In the genomic region with DNA sequence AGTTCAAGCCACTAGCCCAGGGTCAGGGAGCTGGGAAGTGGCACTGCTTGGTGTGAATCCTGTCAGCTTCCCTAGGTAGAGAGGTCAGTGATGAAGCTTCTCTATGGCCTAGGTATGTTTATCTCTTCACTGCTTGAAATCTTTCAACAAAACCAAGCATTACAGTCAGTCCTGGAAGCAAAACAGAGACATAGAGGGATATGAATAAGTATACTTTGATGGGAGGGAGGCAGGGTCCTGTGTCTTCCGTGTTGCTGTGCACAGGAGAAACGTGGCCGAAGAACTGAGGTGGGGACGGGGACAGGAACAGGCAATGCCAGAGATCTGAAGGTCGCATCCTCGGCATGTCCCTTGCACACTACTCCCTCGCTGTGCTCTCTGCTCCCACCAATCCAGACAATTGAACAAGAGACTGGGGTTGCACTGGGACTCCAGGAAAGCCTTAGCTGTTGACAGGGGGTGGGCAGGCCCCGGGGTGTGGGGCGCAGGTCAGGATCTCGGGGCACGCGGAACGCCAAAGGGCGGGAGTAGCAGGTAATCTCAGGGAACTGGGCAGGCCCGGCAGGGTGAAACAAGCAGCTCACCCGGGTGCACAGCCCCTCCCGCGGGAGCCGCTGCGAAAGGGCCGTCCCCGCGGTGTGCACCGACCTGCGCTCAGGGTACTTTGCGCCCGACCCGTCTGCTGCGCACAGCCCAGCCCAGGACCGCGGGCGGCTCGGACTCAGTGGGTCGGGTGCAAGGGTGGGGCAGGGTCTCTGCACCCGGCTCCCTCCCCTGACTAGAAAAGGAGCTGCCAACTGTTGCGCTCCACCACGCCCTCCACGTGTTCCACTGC, we compare ENCODE assay signal across 17 cellular contexts. TPM values are rescaled to one million over a fixed set of nuclear protein-coding genes. Genes with fewer than 3 reads are reported as not detected.
DNase-seq lines count a peak whose midpoint lies in the region; ATAC-seq, FAIRE-seq and TF ChIP-seq lines count a peak whose summit lies in the region.
"Had no signal": no experiment of that assay in that cellular context is flagged by ENCODE, and none has a peak within 500 bp of the region (broad histone marks: within the 10 kb centered on the region; RNA-seq: fewer than 3 reads in every experiment).

A gene (plus strand): TSS at position 810 of the 835 bp plus-strand sequence. CDS start 71 bp downstream, outside the sequence.

- peaks cover 38 to 75% of the 10 kb centered on the region in 2 donors for H3K27me3 Mint-ChIP-seq in T-cell

- H3K4me3 ChIP-seq in esophagus squamous epithelium (peak within 1 kb of the TSS in 3 of 4 donors; percentile 3 to 46 (median 24)), pancreas (peak within 1 kb of the TSS in 3 of 4 donors; percentile 8 to 37 (median 25))
- H3K4me3 ChIP-seq: ovary, SK-N-MC, testis had no signal

- ATAC-seq in T-cell (replicated peaks in 1 of 4) (peak in 3 of 4 experiments; percentile 28 to 40 (median 36)), pancreas (peak; percentile 44 to 73 (median 50)), GM18505 (IDR thresholded peaks at IDR 0.05; ENCODE audit: unreplicated experiment) (no peak), HG03175 (IDR thresholded peaks at IDR 0.05; ENCODE audit: unreplicated experiment) (no peak)

- 27 to 32% methylated on average over 4 to 15 of the region's 38 CpGs for WGBS in esophagus squamous epithelium, 2 donors
- 17 to 28% methylated on average over 36 to 38 of the region's 38 CpGs for WGBS in pancreas, 2 donors

- TF ChIP-seq CTCF in esophagus squamous epithelium (IDR thresholded peaks at IDR 0.05) (no peak), pancreas (IDR thresholded peaks at IDR 0.05) (no peak), GM10266 (IDR thresholded peaks at IDR 0.05; ENCODE audit: control insufficient read depth, insufficient read depth, low read depth, missing control alignments) (no peak)

- no peaks in the 10 kb centered on the region for H3K9me3 Mint-ChIP-seq in T-cell

- intact Hi-C loops in esophagus squamous epithelium (cut with DNase I): no loop called here
- intact Hi-C loops in pancreas (cut with DNase I): no loop called here

- no peak for TF ChIP-seq POLR2A in esophagus squamous epithelium (IDR thresholded peaks at IDR 0.05)
- no peak for TF ChIP-seq POLR2A in GM18505 (IDR thresholded peaks at IDR 0.05; ENCODE audit: borderline replicate concordance, extremely low read depth, insufficient read depth, insufficient read length)

- DNase-seq in activated CD4-positive, alpha-beta T cell treated with anti-CD3 and anti-CD28 coated beads for 48 hours: peak; percentile 61
- no peak for DNase-seq in activated CD4-positive, alpha-beta T cell treated with anti-CD3 and anti-CD28 coated beads for 1 hour
- DNase-seq in T-cell: no peak
- DNase-seq in esophagus squamous epithelium (lab: John Stamatoyannopoulos, UW): no peak
- DNase-seq in pancreas: peak in 5 of 6 donors; percentile 60 to 90 (median 79)
- DNase-seq in GM10266 (ENCODE audit: extremely low spot score): no peak
- DNase-seq: activated CD4-positive, alpha-beta T cell treated with anti-CD3 and anti-CD28 coated beads, Interleukin-2, amount 50 U/mL, for 1 hour; NCI-H1417 treated with DMSO at 0.1 percent for 48 hours; NCI-H526; ovary; testis had no signal

- peaks cover 3% of the 10 kb centered on the region for H3K36me3 Mint-ChIP-seq in T-cell

- H3K4me1 ChIP-seq in esophagus squamous epithelium (peaks cover 14 to 42% (median 25%) of the 10 kb centered on the region in 3 donors), pancreas (peaks cover 0 to 4% (median 2%) of the 10 kb centered on the region in 3 donors)

- no peak within 1 kb of the TSS for H3K27ac Mint-ChIP-seq in T-cell

- POLR2A ChIA-PET in T-cell (lab: Charles Lee): interaction anchor here in 1 of 2 donors (0.7 kb wide), 1 partner anchor 11 kb away, joined by 3 read pairs; no protein-coding TSS in a partner anchor

- CTCF ChIA-PET in T-cell (lab: Charles Lee): interaction anchor here (0.6 kb wide), 2 partner anchors 73 to 1957 kb away, joined by 3 to 9 read pairs; no protein-coding TSS in a partner anchor

- H3K9me3 ChIP-seq in esophagus squamous epithelium: no peaks in the 10 kb centered on the region
- H3K9me3 ChIP-seq in pancreas: no peaks in the 10 kb centered on the region
- H3K9me3 ChIP-seq: ovary, testis had no signal

- H3K36me3 ChIP-seq in esophagus squamous epithelium (no peaks in the 10 kb centered on the region), pancreas (no peaks in the 10 kb centered on the region)
- H3K36me3 ChIP-seq: ovary had no signal

- no peak within 1 kb of the TSS for H3K27ac ChIP-seq in esophagus squamous epithelium
- peak within 1 kb of the TSS in 3 of 4 donors; percentile 22 to 77 (median 68) for H3K27ac ChIP-seq in pancreas
- H3K27ac ChIP-seq: epithelial cell of prostate, ovary, SK-N-MC, testis had no signal

- no peak for FAIRE-seq in pancreas (lab: Jason Lieb, UNC)
- FAIRE-seq: GM18507 had no signal

- H3K4me3 Mint-ChIP-seq in T-cell: peak within 1 kb of the TSS in 1 of 3 donors; percentile 65

- peaks cover 17 to 27% (median 20%) of the 10 kb centered on the region in 3 donors for H3K4me1 Mint-ChIP-seq in T-cell

- H3K27me3 ChIP-seq in esophagus squamous epithelium: peaks cover 0 to 91% (median 0%) of the 10 kb centered on the region in 4 donors
- no peaks in the 10 kb centered on the region for H3K27me3 ChIP-seq in pancreas
- H3K27me3 ChIP-seq: ovary, testis had no signal

RNA-seq across cellular contexts. Expression of the gene that starts here (rescaled TPM):
- total RNA-seq in T-cell (1 to 10 TPM in 1 of 5 donors, not detected in 4; 1.4 TPM), esophagus squamous epithelium (1 to 10 TPM in 1 of 4 donors, not detected in 3; 5.7 TPM), pancreas (100 to 1,000 TPM in 1 of 6 donors, 10 to 100 TPM in 4, 1 to 10 TPM in 1; 8.3 to 106 (median 21.0) TPM)
- polyA plus RNA-seq in pancreas: 10 to 100 TPM; 14.9 to 71.1 TPM
- total RNA-seq: HT1080, testis had no signal
- polyA plus RNA-seq: ovary had no signal

Comparison
In these comparisons a context has a peak if more than half of its experiments do, and no peak if none do; other contexts are left out.
1. DNase-seq: peak in activated CD4-positive, alpha-beta T cell treated with anti-CD3 and anti-CD28 coated beads for 48 hours (single experiment) and pancreas (5 of 6); none in activated CD4-positive, alpha-beta T cell treated with anti-CD3 and anti-CD28 coated beads for 1 hour (single experiment), T-cell (0 of 34), esophagus squamous epithelium (single experiment) and GM10266 (single experiment).
2. ATAC-seq: peak in T-cell (3 of 4) and pancreas (4 of 4); none in GM18505 (single experiment) and HG03175 (single experiment).
3. H3K27ac ChIP-seq: peak in pancreas (3 of 4); none in esophagus squamous epithelium (0 of 4).